ENCODE assay signal across 8 cellular contexts in the genomic region with DNA sequence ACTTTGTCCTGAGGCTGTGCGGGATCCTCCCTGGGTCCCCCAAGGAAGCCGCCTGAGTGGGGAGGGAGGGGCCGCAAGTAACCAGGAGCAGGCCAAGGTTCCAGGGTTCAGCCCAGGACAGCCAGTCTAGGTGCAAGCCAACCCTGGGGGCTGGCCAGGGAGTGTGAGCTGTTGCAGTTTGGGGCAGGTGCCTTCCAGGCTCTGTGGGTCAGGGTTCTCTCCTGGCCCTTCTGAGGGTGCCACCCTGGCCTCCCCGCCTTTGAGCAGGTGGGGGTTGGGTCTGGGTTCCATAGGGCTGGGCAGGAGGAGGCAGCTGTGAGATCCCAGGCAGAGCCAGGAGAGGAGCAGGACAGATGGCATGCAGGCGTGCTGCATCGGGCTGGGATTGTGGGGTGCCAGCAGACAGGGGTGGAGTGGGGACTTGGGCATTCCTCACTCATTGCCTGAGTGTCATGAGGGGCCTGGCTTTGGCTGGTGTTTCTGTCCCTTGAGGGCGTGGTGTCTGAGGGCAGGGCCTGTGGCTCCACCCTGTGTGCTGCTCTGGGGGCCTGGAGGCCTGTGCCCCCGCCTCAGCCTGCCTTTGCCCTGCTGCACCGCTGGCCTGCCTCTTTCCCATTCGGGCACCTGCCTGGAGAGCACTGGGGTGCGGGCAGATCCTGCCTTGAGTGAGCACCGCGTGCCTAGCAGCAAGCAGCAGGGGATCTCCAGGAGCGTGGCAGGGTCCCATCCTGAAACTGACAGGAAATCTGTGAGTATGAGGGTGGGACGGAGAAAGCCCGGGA. TPM values are rescaled to one million over a fixed set of nuclear protein-coding genes. Genes with fewer than 3 reads are reported as not detected.
DNase-seq lines count a peak whose midpoint lies in the region; ATAC-seq and TF ChIP-seq lines count a peak whose summit lies in the region.

No MANE protein-coding gene starts in this region.

- no peak for DNase-seq in activated T-helper 2 cell treated with anti-CD3 and anti-CD28 coated beads, Interferon-gamma antibody, Interleukin-2, Interleukin-4, amounts not matched to agents 10 μg/mL and 5 μg/mL and 100 μg/mL, durations not matched to agents 14 hours and 24 hours and 36 hours (ENCODE audit: low spot score)
- no peak for DNase-seq in NCI-H1930 (lab: John Stamatoyannopoulos, UW)
- no peak for DNase-seq in EL
- no peak for DNase-seq in AML-193 (lab: John Stamatoyannopoulos, UW)
- no peak for DNase-seq in MV-4-11 (lab: John Stamatoyannopoulos, UW)

- peak overlapping the region; percentile 97 for H3K27ac Mint-ChIP-seq in activated T-helper 2 cell treated with anti-CD3 and anti-CD28 coated beads, Interferon-gamma antibody, Interleukin-2, Interleukin-4, amounts not matched to agents 10 μg/mL and 5 μg/mL and 100 μg/mL, durations not matched to agents 14 hours and 24 hours and 36 hours

- H3K9me3 ChIP-seq in muscle layer of duodenum (ENCODE audit: control insufficient read depth in 1 of 2, low read length in 2 of 2) = no peaks in the 10 kb centered on the region

- no peaks in the 10 kb centered on the region for H3K9me3 Mint-ChIP-seq in activated T-helper 2 cell treated with anti-CD3 and anti-CD28 coated beads, Interferon-gamma antibody, Interleukin-2, Interleukin-4, amounts not matched to agents 10 μg/mL and 5 μg/mL and 100 μg/mL, durations not matched to agents 14 hours and 24 hours and 36 hours

- H3K36me3 ChIP-seq in muscle layer of duodenum (ENCODE audit: control insufficient read depth in 1 of 2, insufficient read depth in 2 of 2, low read length in 2 of 2) = peaks cover 1 to 8% of the 10 kb centered on the region in 2 donors

- peaks cover 87% of the 10 kb centered on the region for H3K4me1 Mint-ChIP-seq in activated T-helper 2 cell treated with anti-CD3 and anti-CD28 coated beads, Interferon-gamma antibody, Interleukin-2, Interleukin-4, amounts not matched to agents 10 μg/mL and 5 μg/mL and 100 μg/mL, durations not matched to agents 14 hours and 24 hours and 36 hours (ENCODE audit: low read depth)

- TF ChIP-seq POLR2A in GM18505 (IDR thresholded peaks at IDR 0.05; ENCODE audit: borderline replicate concordance, extremely low read depth, insufficient read depth, insufficient read length) = peak; percentile 58

- H3K27me3 Mint-ChIP-seq in activated T-helper 2 cell treated with anti-CD3 and anti-CD28 coated beads, Interferon-gamma antibody, Interleukin-2, Interleukin-4, amounts not matched to agents 10 μg/mL and 5 μg/mL and 100 μg/mL, durations not matched to agents 14 hours and 24 hours and 36 hours (ENCODE audit: low read depth) = no peaks in the 10 kb centered on the region

- H3K4me3 ChIP-seq in muscle layer of duodenum (ENCODE audit: low read depth in 1 of 2, low read length in 2 of 2) = no peak overlapping the region

- peak overlapping the region; percentile 82 for H3K4me3 Mint-ChIP-seq in activated T-helper 2 cell treated with anti-CD3 and anti-CD28 coated beads, Interferon-gamma antibody, Interleukin-2, Interleukin-4, amounts not matched to agents 10 μg/mL and 5 μg/mL and 100 μg/mL, durations not matched to agents 14 hours and 24 hours and 36 hours (ENCODE audit: low read depth)

- H3K4me1 ChIP-seq in muscle layer of duodenum (ENCODE audit: control insufficient read depth in 1 of 2, insufficient read depth in 2 of 2, low read length in 2 of 2) = peaks cover 40 to 68% of the 10 kb centered on the region in 2 donors

- H3K36me3 Mint-ChIP-seq in activated T-helper 2 cell treated with anti-CD3 and anti-CD28 coated beads, Interferon-gamma antibody, Interleukin-2, Interleukin-4, amounts not matched to agents 10 μg/mL and 5 μg/mL and 100 μg/mL, durations not matched to agents 14 hours and 24 hours and 36 hours (ENCODE audit: low read depth) = peaks cover 52% of the 10 kb centered on the region

- H3K27me3 ChIP-seq in muscle layer of duodenum (ENCODE audit: low read depth, low read length) = no peaks in the 10 kb centered on the region

- intact Hi-C loops in activated T-helper 2 cell treated with anti-CD3 and anti-CD28 coated beads, Interferon-gamma antibody, Interleukin-2, Interleukin-4, amounts not matched to agents 10 μg/mL and 5 μg/mL and 100 μg/mL, durations not matched to agents 14 hours and 24 hours and 36 hours (cut with micrococcal nuclease) = loop anchor here (5.0 kb wide), 2 partner anchors 47 to 142 kb away; no protein-coding TSS in a partner anchor

- ATAC-seq in GM18505 (IDR thresholded peaks at IDR 0.05; ENCODE audit: unreplicated experiment) (no peak), HG02763 (IDR thresholded peaks at IDR 0.05; ENCODE audit: unreplicated experiment) (peak; percentile 37)

- peak overlapping the region; percentile 62 for H3K27ac ChIP-seq in muscle layer of duodenum (ENCODE audit: low read length)

RNA-seq across cellular contexts. Expression of a gene that starts 18.4 kb away (rescaled TPM):
- 127 and 132 TPM in 2 replicates for total RNA-seq in activated T-helper 2 cell treated with anti-CD3 and anti-CD28 coated beads, Interferon-gamma antibody, Interleukin-2, Interleukin-4, amounts not matched to agents 10 μg/mL and 5 μg/mL and 100 μg/mL, durations not matched to agents 14 hours and 24 hours and 36 hours
